22 cellular contexts compared by ENCODE assay signal in the genomic region with DNA sequence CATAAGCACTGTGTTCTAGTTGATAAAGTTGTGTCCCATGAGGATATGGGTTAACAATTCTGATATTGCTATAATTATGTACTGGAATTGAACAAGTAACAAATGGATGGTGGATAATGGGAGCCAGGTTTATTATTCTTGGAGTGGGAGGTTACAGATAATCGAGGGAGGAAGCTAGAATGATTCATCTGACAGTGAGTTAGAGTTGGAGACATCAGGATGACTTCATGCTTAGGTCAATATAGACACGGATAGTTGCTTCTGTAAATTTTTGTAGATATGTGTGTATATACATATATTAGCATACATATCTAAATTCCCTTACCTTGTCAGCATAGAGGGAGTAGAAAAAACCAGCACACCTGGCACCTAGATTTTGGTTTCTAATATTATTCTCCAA.
"Had no signal": no experiment of that assay in that cellular context is flagged by ENCODE, and none has a peak within 500 bp of the region (broad histone marks: within the 10 kb centered on the region; RNA-seq: fewer than 3 reads in every experiment).

No MANE protein-coding gene starts in this region.

- H3K27me3 ChIP-seq: MG63, SJCRH30 had no signal

- H3K4me1 ChIP-seq: SJCRH30 had no signal

- FAIRE-seq: HepG2 had no signal

- DNase-seq: IMR-90, Karpas-422, KG1, MG63, NCI-H1092 treated with DMSO at 0.1 percent for 48 hours, NCI-H1436, NCI-H187, NCI-H2029, NCI-H2081 treated with DMSO at 0.1 percent for 48 hours, NCI-H2171, NCI-H226, NCI-H446, NCI-H510A, NCI-H524 treated with DMSO at 0.1 percent for 48 hours, NCI-H69, NCI-H774, SHP77 treated with DMSO at 0.1 percent for 48 hours, SJCRH30 had no signal

- H3K27ac ChIP-seq: SJCRH30 had no signal

- H3K9me3 ChIP-seq: MG63, SJCRH30 had no signal

- ATAC-seq: HepG2, Panc1, Right ventricle myocardium inferior, SK-N-SH treated with all-trans-retinoic acid at 6 μM for 48 hours had no signal

- H3K36me3 ChIP-seq: MG63, SJCRH30 had no signal

- H3K4me3 ChIP-seq: MG63, SJCRH30 had no signal
